In the genomic region with DNA sequence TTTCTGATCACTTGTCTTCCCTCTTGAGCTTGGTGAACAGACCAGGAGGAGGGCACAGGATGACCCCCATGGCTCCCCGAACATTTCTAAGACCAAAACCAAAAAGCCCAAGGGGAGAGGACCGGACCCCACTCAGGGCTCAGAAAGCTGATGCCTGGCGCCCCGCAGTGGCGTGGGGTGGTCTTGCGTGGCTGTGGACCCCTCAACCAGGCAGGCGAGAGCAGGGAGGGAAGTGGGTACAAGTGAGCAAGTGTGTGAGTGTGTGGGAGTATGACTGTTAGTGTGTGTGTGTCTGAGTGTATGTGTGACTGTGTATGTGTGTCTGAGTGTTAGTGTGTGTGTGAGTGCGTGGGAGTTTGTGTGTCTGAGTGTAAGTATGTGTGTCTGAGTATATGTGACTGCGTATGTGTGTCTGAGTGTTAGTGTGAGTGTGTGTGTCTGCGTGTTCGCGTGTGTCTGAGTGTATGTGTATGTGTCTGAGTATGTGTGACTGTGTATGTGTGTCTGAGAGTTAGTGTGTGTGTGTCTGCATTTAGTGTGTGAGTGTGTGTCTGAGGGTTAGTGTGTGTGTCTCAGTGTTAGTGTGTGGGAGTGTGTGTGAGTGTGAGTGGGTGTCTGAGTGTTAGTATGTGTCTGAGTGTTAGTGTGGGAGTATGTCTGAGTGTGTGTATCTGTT, we compare ENCODE assay signal across 22 cellular contexts. TPM values are rescaled to one million over a fixed set of nuclear protein-coding genes. Genes with fewer than 3 reads are reported as not detected.
DNase-seq lines count a peak whose midpoint lies in the region; ATAC-seq and TF ChIP-seq lines count a peak whose summit lies in the region.
"Had no signal": no experiment of that assay in that cellular context is flagged by ENCODE, and none has a peak within 500 bp of the region (broad histone marks: within the 10 kb centered on the region; RNA-seq: fewer than 3 reads in every experiment).

No MANE protein-coding gene starts in this region.

- DNase-seq in activated CD8-positive, alpha-beta T cell treated with anti-CD3 and anti-CD28 coated beads for 36 hours: no peak
- DNase-seq in activated CD8-positive, alpha-beta T cell treated with anti-CD3 and anti-CD28 coated beads, Interleukin-2, amount 10 ng/mL, durations not matched to agents 7 days and 5 days: no peak
- peak; percentile 24 for DNase-seq in NAMALWA (ENCODE audit: low spot score)
- DNase-seq in chondrocyte (ENCODE audit: low spot score): peak; percentile 57
- no peak for DNase-seq in progenitor cell of endocrine pancreas (ENCODE audit: low spot score, unreplicated experiment)
- DNase-seq in GM10266 (ENCODE audit: extremely low spot score): no peak
- DNase-seq in SW480 (ENCODE audit: low spot score): no peak
- DNase-seq in NCI-H2081 treated with DMSO at 0.1 percent for 48 hours (lab: John Stamatoyannopoulos, UW): no peak
- DNase-seq: activated CD8-positive, alpha-beta memory T cell treated with anti-CD3 and anti-CD28 coated beads for 24 hours; activated T-cell treated with anti-CD3 and anti-CD28 coated beads, Interleukin-2, amount 50 U/mL, for 72 hours; glutamatergic neuron; left ventricle myocardium superior; NCI-H187; nucleus accumbens; Right ventricle myocardium superior; stimulated activated naive CD4-positive, alpha-beta T cell treated with Interleukin-2 at 50 U/mL for 16 hours; trophoblast cell had no signal

- no peak for TF ChIP-seq CTCF in activated CD8-positive, alpha-beta T cell treated with anti-CD3 and anti-CD28 coated beads for 36 hours (IDR thresholded peaks at IDR 0.05)
- TF ChIP-seq CTCF in chondrocyte (IDR thresholded peaks at IDR 0.05) (peak; percentile 35), progenitor cell of endocrine pancreas (IDR thresholded peaks at IDR 0.05; ENCODE audit: unreplicated experiment) (peak; percentile 34), GM10266 (IDR thresholded peaks at IDR 0.05; ENCODE audit: control insufficient read depth, insufficient read depth, low read depth, missing control alignments) (no peak)

- no peak overlapping the region for H3K27ac Mint-ChIP-seq in activated CD8-positive, alpha-beta T cell treated with anti-CD3 and anti-CD28 coated beads for 36 hours
- no peak overlapping the region for H3K27ac Mint-ChIP-seq in activated CD8-positive, alpha-beta T cell treated with anti-CD3 and anti-CD28 coated beads, Interleukin-2, amount 10 ng/mL, durations not matched to agents 7 days and 5 days
- H3K27ac Mint-ChIP-seq in chondrocyte (ENCODE audit: unreplicated experiment): no peak overlapping the region
- no peak overlapping the region for H3K27ac Mint-ChIP-seq in progenitor cell of endocrine pancreas
- H3K27ac Mint-ChIP-seq: activated naive CD8-positive, alpha-beta T cell; activated T-cell treated with anti-CD3 and anti-CD28 coated beads, Interleukin-2, amount 50 U/mL, for 72 hours; brain; T-helper 1 cell treated with Interleukin-12 subunit alpha and Interleukin-12 subunit beta and Interleukin-4 antibody, amounts not matched to agents 30 μg/mL and 1 μg/mL, for 36 hours had no signal

- POLR2A ChIA-PET in activated CD8-positive, alpha-beta T cell treated with anti-CD3 and anti-CD28 coated beads for 36 hours (lab: Charles Lee): no interaction called here
- POLR2A ChIA-PET in activated CD8-positive, alpha-beta T cell treated with anti-CD3 and anti-CD28 coated beads, Interleukin-2, amount 10 ng/mL, durations not matched to agents 7 days and 5 days (lab: Charles Lee): no interaction called here

- H3K27me3 Mint-ChIP-seq in activated CD8-positive, alpha-beta T cell treated with anti-CD3 and anti-CD28 coated beads for 36 hours: no peaks in the 10 kb centered on the region
- no peaks in the 10 kb centered on the region for H3K27me3 Mint-ChIP-seq in activated CD8-positive, alpha-beta T cell treated with anti-CD3 and anti-CD28 coated beads, Interleukin-2, amount 10 ng/mL, durations not matched to agents 7 days and 5 days (ENCODE audit: low read depth)
- H3K27me3 Mint-ChIP-seq in chondrocyte (ENCODE audit: low read depth): peaks cover 4% of the 10 kb centered on the region
- H3K27me3 Mint-ChIP-seq in progenitor cell of endocrine pancreas: peaks cover 37% of the 10 kb centered on the region
- H3K27me3 Mint-ChIP-seq: brain had no signal

- ATAC-seq in activated CD8-positive, alpha-beta T cell treated with anti-CD3 and anti-CD28 coated beads for 36 hours: peak; percentile 24
- no peak for ATAC-seq in activated CD8-positive, alpha-beta T cell treated with anti-CD3 and anti-CD28 coated beads, Interleukin-2, amount 10 ng/mL, durations not matched to agents 7 days and 5 days
- ATAC-seq: esophagus mucosa, left ventricle myocardium superior, sciatic nerve had no signal

- H3K9me3 Mint-ChIP-seq in activated CD8-positive, alpha-beta T cell treated with anti-CD3 and anti-CD28 coated beads for 36 hours: no peaks in the 10 kb centered on the region
- H3K9me3 Mint-ChIP-seq in activated CD8-positive, alpha-beta T cell treated with anti-CD3 and anti-CD28 coated beads, Interleukin-2, amount 10 ng/mL, durations not matched to agents 7 days and 5 days (ENCODE audit: insufficient read depth): no peaks in the 10 kb centered on the region
- no peaks in the 10 kb centered on the region for H3K9me3 Mint-ChIP-seq in chondrocyte (ENCODE audit: low read depth)
- peaks cover 2% of the 10 kb centered on the region for H3K9me3 Mint-ChIP-seq in progenitor cell of endocrine pancreas (ENCODE audit: low read depth)
- H3K9me3 Mint-ChIP-seq: activated T-cell treated with anti-CD3 and anti-CD28 coated beads, Interleukin-2, amount 50 U/mL, for 72 hours; T-helper 1 cell treated with Interleukin-12 subunit alpha and Interleukin-12 subunit beta and Interleukin-4 antibody, amounts not matched to agents 30 μg/mL and 1 μg/mL, for 36 hours had no signal

- H3K4me1 Mint-ChIP-seq in activated CD8-positive, alpha-beta T cell treated with anti-CD3 and anti-CD28 coated beads for 36 hours (ENCODE audit: low read depth): no peaks in the 10 kb centered on the region
- no peaks in the 10 kb centered on the region for H3K4me1 Mint-ChIP-seq in activated CD8-positive, alpha-beta T cell treated with anti-CD3 and anti-CD28 coated beads, Interleukin-2, amount 10 ng/mL, durations not matched to agents 7 days and 5 days (ENCODE audit: low read depth)
- peaks cover 5% of the 10 kb centered on the region for H3K4me1 Mint-ChIP-seq in chondrocyte (ENCODE audit: low read depth)
- H3K4me1 Mint-ChIP-seq in progenitor cell of endocrine pancreas (ENCODE audit: low read depth): no peaks in the 10 kb centered on the region

- H3K4me3 Mint-ChIP-seq in activated CD8-positive, alpha-beta T cell treated with anti-CD3 and anti-CD28 coated beads for 36 hours: no peak overlapping the region
- H3K4me3 Mint-ChIP-seq in activated CD8-positive, alpha-beta T cell treated with anti-CD3 and anti-CD28 coated beads, Interleukin-2, amount 10 ng/mL, durations not matched to agents 7 days and 5 days: no peak overlapping the region
- H3K4me3 Mint-ChIP-seq in chondrocyte (ENCODE audit: unreplicated experiment): no peak overlapping the region
- no peak overlapping the region for H3K4me3 Mint-ChIP-seq in progenitor cell of endocrine pancreas (ENCODE audit: low read depth)
- H3K4me3 Mint-ChIP-seq: activated naive CD8-positive, alpha-beta T cell; activated T-cell treated with anti-CD3 and anti-CD28 coated beads, Interleukin-2, amount 50 U/mL, for 72 hours; brain; T-helper 1 cell treated with Interleukin-12 subunit alpha and Interleukin-12 subunit beta and Interleukin-4 antibody, amounts not matched to agents 30 μg/mL and 1 μg/mL, for 36 hours had no signal

- intact Hi-C loops in activated CD8-positive, alpha-beta T cell treated with anti-CD3 and anti-CD28 coated beads for 36 hours (cut with micrococcal nuclease): no loop called here

- CTCF ChIA-PET in activated CD8-positive, alpha-beta T cell treated with anti-CD3 and anti-CD28 coated beads for 36 hours (lab: Charles Lee): interaction anchor here (1.5 kb wide), 1 partner anchor 11 kb away, joined by 3 read pairs; no protein-coding TSS in a partner anchor
- CTCF ChIA-PET in activated CD8-positive, alpha-beta T cell treated with anti-CD3 and anti-CD28 coated beads, Interleukin-2, amount 10 ng/mL, durations not matched to agents 7 days and 5 days (lab: Charles Lee): no interaction called here

- H3K36me3 Mint-ChIP-seq in activated CD8-positive, alpha-beta T cell treated with anti-CD3 and anti-CD28 coated beads for 36 hours (ENCODE audit: low read depth): no peaks in the 10 kb centered on the region
- H3K36me3 Mint-ChIP-seq in activated CD8-positive, alpha-beta T cell treated with anti-CD3 and anti-CD28 coated beads, Interleukin-2, amount 10 ng/mL, durations not matched to agents 7 days and 5 days (ENCODE audit: low read depth): no peaks in the 10 kb centered on the region
- H3K36me3 Mint-ChIP-seq in chondrocyte (ENCODE audit: low read depth) (no peaks in the 10 kb centered on the region), progenitor cell of endocrine pancreas (ENCODE audit: insufficient read depth) (no peaks in the 10 kb centered on the region)
- H3K36me3 Mint-ChIP-seq: activated naive CD8-positive, alpha-beta T cell; brain had no signal

RNA-seq across cellular contexts. Expression of a gene that starts 34.0 kb away (rescaled TPM):
- 10 to 100 TPM; 92.2 to 98.0 TPM for total RNA-seq in activated CD8-positive, alpha-beta T cell treated with anti-CD3 and anti-CD28 coated beads for 36 hours
- total RNA-seq in activated CD8-positive, alpha-beta T cell treated with anti-CD3 and anti-CD28 coated beads, Interleukin-2, amount 10 ng/mL, durations not matched to agents 7 days and 5 days: 10 to 100 TPM; 83.9 to 89.1 TPM
- 21.3 to 33.7 TPM (median 31.8 TPM) in 3 replicates for total RNA-seq in chondrocyte
- 28.9 and 31.8 TPM in 2 replicates for total RNA-seq in progenitor cell of endocrine pancreas

Comparison
In these comparisons a context has a peak if more than half of its experiments do, and no peak if none do; other contexts are left out.
1. DNase-seq: peak in NAMALWA (single experiment) and chondrocyte (single experiment); none in activated CD8-positive, alpha-beta T cell treated with anti-CD3 and anti-CD28 coated beads for 36 hours (single experiment), activated CD8-positive, alpha-beta T cell treated with anti-CD3 and anti-CD28 coated beads, Interleukin-2, amount 10 ng/mL, durations not matched to agents 7 days and 5 days (single experiment), progenitor cell of endocrine pancreas (single experiment), GM10266 (single experiment), SW480 (single experiment) and NCI-H2081 treated with DMSO at 0.1 percent for 48 hours (single experiment).
2. CTCF ChIP-seq: peak in chondrocyte (single experiment) and progenitor cell of endocrine pancreas (single experiment); none in activated CD8-positive, alpha-beta T cell treated with anti-CD3 and anti-CD28 coated beads for 36 hours (single experiment) and GM10266 (single experiment).